Comparison of ENCODE assay signal across 8 cellular contexts in the genomic region with DNA sequence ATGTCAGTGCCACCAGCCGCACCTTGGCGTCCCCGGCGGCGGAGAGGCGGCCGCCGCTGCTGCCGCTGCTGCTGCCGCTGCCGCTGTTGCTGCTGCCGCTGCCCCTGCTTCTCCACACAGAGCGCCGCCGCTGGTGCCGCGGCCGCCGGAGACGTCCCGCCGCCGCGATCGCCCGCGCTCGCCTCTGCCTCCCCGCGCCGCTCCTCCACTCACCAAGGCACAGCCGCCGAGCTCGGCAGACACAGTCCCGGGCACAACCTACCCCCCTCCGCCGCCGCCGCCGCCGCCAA. TPM values are rescaled to one million over a fixed set of nuclear protein-coding genes. Genes with fewer than 3 reads are reported as not detected.
DNase-seq lines count a peak whose midpoint lies in the region; ATAC-seq and TF ChIP-seq lines count a peak whose summit lies in the region.

A gene (minus strand): TSS at position 260 of the 290 bp plus-strand sequence.

- H3K4me3 Mint-ChIP-seq in activated CD4-positive, alpha-beta T cell treated with anti-CD3 and anti-CD28 coated beads, Interleukin-2, amount 10 ng/mL, durations not matched to agents 7 days and 5 days, result peak within 1 kb of the TSS; percentile 97
- H3K4me3 Mint-ChIP-seq in stimulated activated naive CD8-positive, alpha-beta T cell treated with anti-CD3 and anti-CD28 coated beads, Interleukin-15, amount 100 ng/mL, for 72 hours, result peak within 1 kb of the TSS; percentile 94 to 96

- TF ChIP-seq POLR2A in adrenal gland (IDR thresholded peaks at IDR 0.05), result peak; percentile 74 to 80

- H3K36me3 ChIP-seq in adrenal gland (replicated peaks in 1 of 2) (no peaks in the 10 kb centered on the region), iPS-20b (ENCODE audit: insufficient read depth, low read depth, low read length) (no peaks in the 10 kb centered on the region)

- ATAC-seq in HG03103 (IDR thresholded peaks at IDR 0.05; ENCODE audit: low read depth, unreplicated experiment), result peak; percentile 15
- ATAC-seq in stimulated activated naive CD8-positive, alpha-beta T cell treated with anti-CD3 and anti-CD28 coated beads, Interleukin-15, amount 100 ng/mL, for 72 hours, result no peak
- no peak for ATAC-seq in activated CD4-positive, CD25-positive, alpha-beta regulatory T cell treated with anti-CD3 and anti-CD28 coated beads, Interleukin-2, amount 50 U/mL, for 24 hours

- TF ChIP-seq CTCF in adrenal gland (IDR thresholded peaks at IDR 0.05), result no peak

- peak within 1 kb of the TSS; percentile 92 for H3K27ac Mint-ChIP-seq in activated CD4-positive, alpha-beta T cell treated with anti-CD3 and anti-CD28 coated beads, Interleukin-2, amount 10 ng/mL, durations not matched to agents 7 days and 5 days
- H3K27ac Mint-ChIP-seq in stimulated activated naive CD8-positive, alpha-beta T cell treated with anti-CD3 and anti-CD28 coated beads, Interleukin-15, amount 100 ng/mL, for 72 hours, result peak within 1 kb of the TSS; percentile 84 to 94

- CTCF ChIA-PET in activated CD4-positive, alpha-beta T cell treated with anti-CD3 and anti-CD28 coated beads, Interleukin-2, amount 10 ng/mL, durations not matched to agents 7 days and 5 days (lab: Charles Lee), result interaction anchor here (1.1 kb wide), 1 partner anchor 23 kb away, joined by 3 read pairs; no protein-coding TSS in a partner anchor

- H3K9me3 ChIP-seq in adrenal gland (replicated peaks in 1 of 3) (no peaks in the 10 kb centered on the region), iPS-20b (ENCODE audit: insufficient read depth, low read depth, low read length) (no peaks in the 10 kb centered on the region)

- H3K27me3 Mint-ChIP-seq in activated CD4-positive, alpha-beta T cell treated with anti-CD3 and anti-CD28 coated beads, Interleukin-2, amount 10 ng/mL, durations not matched to agents 7 days and 5 days, result peaks cover 46% of the 10 kb centered on the region
- H3K27me3 Mint-ChIP-seq in stimulated activated naive CD8-positive, alpha-beta T cell treated with anti-CD3 and anti-CD28 coated beads, Interleukin-15, amount 100 ng/mL, for 72 hours, result peaks cover 27% of the 10 kb centered on the region

- H3K4me3 ChIP-seq in adrenal gland (peak within 1 kb of the TSS; percentile 81 to 92 (median 90)), iPS-20b (ENCODE audit: low read length) (peak within 1 kb of the TSS; percentile 93)

- no peak for DNase-seq in activated CD4-positive, alpha-beta T cell treated with anti-CD3 and anti-CD28 coated beads, Interleukin-2, amount 10 ng/mL, durations not matched to agents 7 days and 5 days
- no peak for DNase-seq in activated CD4-positive, alpha-beta T cell treated with anti-CD3 and anti-CD28 coated beads for 48 hours
- DNase-seq in adrenal gland (no peak), T1000 (lab: John Stamatoyannopoulos, UW) (no peak)
- no peak for DNase-seq in stimulated activated naive CD8-positive, alpha-beta T cell treated with anti-CD3 and anti-CD28 coated beads, Interleukin-15, amount 100 ng/mL, for 72 hours

- POLR2A ChIA-PET in activated CD4-positive, alpha-beta T cell treated with anti-CD3 and anti-CD28 coated beads, Interleukin-2, amount 10 ng/mL, durations not matched to agents 7 days and 5 days (lab: Charles Lee), result no interaction called here

- WGBS in adrenal gland, 4 donors, result 0 to 1% (median 0%) methylated on average over 18 to 41 of the region's 41 CpGs; no CpG with 5 or more reads in 1 of the 4 donors

- H3K9ac ChIP-seq in iPS-20b (ENCODE audit: low read depth, low read length), result peak within 1 kb of the TSS; percentile 70; the same call in 1 of the 2 replicates

- peaks cover 8% of the 10 kb centered on the region for H3K36me3 Mint-ChIP-seq in activated CD4-positive, alpha-beta T cell treated with anti-CD3 and anti-CD28 coated beads, Interleukin-2, amount 10 ng/mL, durations not matched to agents 7 days and 5 days (ENCODE audit: low read depth)

- no peaks in the 10 kb centered on the region for H3K27me3 ChIP-seq in adrenal gland
- H3K27me3 ChIP-seq in iPS-20b (ENCODE audit: insufficient read depth, low read length), result peaks cover 35% of the 10 kb centered on the region

- intact Hi-C loops in adrenal gland (cut with DNase I), result loop anchor here (5.0 to 10.0 kb wide), 3 partner anchors 72 to 162 kb away; no protein-coding TSS in a partner anchor

- H3K27ac ChIP-seq in adrenal gland (peak within 1 kb of the TSS; percentile 91 to 98 (median 97)), iPS-20b (ENCODE audit: low read length) (no peak within 1 kb of the TSS)

- H3K4me1 Mint-ChIP-seq in activated CD4-positive, alpha-beta T cell treated with anti-CD3 and anti-CD28 coated beads, Interleukin-2, amount 10 ng/mL, durations not matched to agents 7 days and 5 days, result peaks cover 34% of the 10 kb centered on the region
- H3K4me1 Mint-ChIP-seq in stimulated activated naive CD8-positive, alpha-beta T cell treated with anti-CD3 and anti-CD28 coated beads, Interleukin-15, amount 100 ng/mL, for 72 hours, result peaks cover 44% of the 10 kb centered on the region

- no peaks in the 10 kb centered on the region for H3K9me3 Mint-ChIP-seq in activated CD4-positive, alpha-beta T cell treated with anti-CD3 and anti-CD28 coated beads, Interleukin-2, amount 10 ng/mL, durations not matched to agents 7 days and 5 days
- no peaks in the 10 kb centered on the region for H3K9me3 Mint-ChIP-seq in stimulated activated naive CD8-positive, alpha-beta T cell treated with anti-CD3 and anti-CD28 coated beads, Interleukin-15, amount 100 ng/mL, for 72 hours

- H3K4me1 ChIP-seq in adrenal gland (replicated peaks in 1 of 2) (peaks cover 5 to 28% of the 10 kb centered on the region in 2 donors), iPS-20b (ENCODE audit: insufficient read depth, low read length) (no peaks in the 10 kb centered on the region)

RNA-seq across cellular contexts. Expression of the gene that starts here (rescaled TPM):
- total RNA-seq in activated CD4-positive, alpha-beta T cell treated with anti-CD3 and anti-CD28 coated beads, Interleukin-2, amount 10 ng/mL, durations not matched to agents 7 days and 5 days, result 10 to 100 TPM; 24.6 to 25.9 TPM
- total RNA-seq in adrenal gland, result 100 to 1,000 TPM in 1 of 8 donors, 10 to 100 TPM in 7; 34.0 to 138 (median 49.8) TPM
- 10 to 100 TPM; 13.8 to 44.5 (median 20.8) TPM for polyA plus RNA-seq in adrenal gland
